In genomic region chr16:83967838-83968482, GRCh38 we compare ENCODE assay signal across 8 cellular contexts. TPM values are rescaled to one million over a fixed set of nuclear protein-coding genes. Genes with fewer than 3 reads are reported as not detected.
DNase-seq lines count a peak whose midpoint lies in the region; ATAC-seq, FAIRE-seq and TF ChIP-seq lines count a peak whose summit lies in the region.

Gene NECAB2, plus strand, starts transcription at chr16:83968244. Its CDS starts 405 bp downstream, at chr16:83968649.

- TF ChIP-seq CTCF in bronchial epithelial cell (IDR thresholded peaks at IDR 0.05; ENCODE audit: insufficient read depth, low read length, severe bottlenecking): peak; percentile 56

- no peaks in the 10 kb centered on the region for H3K9me3 Mint-ChIP-seq in activated CD4-positive, alpha-beta T cell treated with anti-CD3 and anti-CD28 coated beads, Interleukin-2, amount 10 ng/mL, durations not matched to agents 7 days and 5 days

- peaks cover 2% of the 10 kb centered on the region for H3K4me1 Mint-ChIP-seq in activated CD4-positive, alpha-beta T cell treated with anti-CD3 and anti-CD28 coated beads, Interleukin-2, amount 10 ng/mL, durations not matched to agents 7 days and 5 days

- POLR2A ChIA-PET in activated CD4-positive, alpha-beta T cell treated with anti-CD3 and anti-CD28 coated beads, Interleukin-2, amount 10 ng/mL, durations not matched to agents 7 days and 5 days (lab: Charles Lee): no interaction called here

- H3K27me3 Mint-ChIP-seq in activated CD4-positive, alpha-beta T cell treated with anti-CD3 and anti-CD28 coated beads, Interleukin-2, amount 10 ng/mL, durations not matched to agents 7 days and 5 days: peaks cover 19% of the 10 kb centered on the region

- CTCF ChIA-PET in activated CD4-positive, alpha-beta T cell treated with anti-CD3 and anti-CD28 coated beads, Interleukin-2, amount 10 ng/mL, durations not matched to agents 7 days and 5 days (lab: Charles Lee): no interaction called here

- peak within 1 kb of the TSS; percentile 17 for H3K4me3 ChIP-seq in bronchial epithelial cell (ENCODE audit: low read depth, low read length)

- H3K27me3 ChIP-seq in bronchial epithelial cell (ENCODE audit: control insufficient read depth, insufficient read depth, low read length): peaks cover 10% of the 10 kb centered on the region

- no peaks in the 10 kb centered on the region for H3K36me3 Mint-ChIP-seq in activated CD4-positive, alpha-beta T cell treated with anti-CD3 and anti-CD28 coated beads, Interleukin-2, amount 10 ng/mL, durations not matched to agents 7 days and 5 days (ENCODE audit: low read depth)

- ATAC-seq in stimulated activated naive CD8-positive, alpha-beta T cell treated with anti-CD3 and anti-CD28 coated beads, Interleukin-15, Interleukin-2, amounts not matched to agents 100 U/mL and 50 U/mL, for 24 hours: peak; percentile 25
- no peak for ATAC-seq in GM18868 (IDR thresholded peaks at IDR 0.05; ENCODE audit: unreplicated experiment)

- no peak within 1 kb of the TSS for H3K27ac Mint-ChIP-seq in activated CD4-positive, alpha-beta T cell treated with anti-CD3 and anti-CD28 coated beads, Interleukin-2, amount 10 ng/mL, durations not matched to agents 7 days and 5 days

- H3K4me3 Mint-ChIP-seq in activated CD4-positive, alpha-beta T cell treated with anti-CD3 and anti-CD28 coated beads, Interleukin-2, amount 10 ng/mL, durations not matched to agents 7 days and 5 days: no peak within 1 kb of the TSS

- peak; percentile 48 for DNase-seq in activated CD4-positive, alpha-beta T cell treated with anti-CD3 and anti-CD28 coated beads for 48 hours
- DNase-seq in activated CD4-positive, alpha-beta T cell treated with anti-CD3 and anti-CD28 coated beads, Interleukin-2, amount 10 ng/mL, durations not matched to agents 7 days and 5 days: no peak
- peak; percentile 22 for DNase-seq in NCI-H1092 (lab: John Stamatoyannopoulos, UW)
- DNase-seq in bronchial epithelial cell (ENCODE audit: low read depth): no peak
- DNase-seq in iris pigment epithelial cell (ENCODE audit: low read depth): peak; percentile 20
- peak; percentile 64 for DNase-seq in stimulated activated naive CD8-positive, alpha-beta T cell treated with anti-CD3 and anti-CD28 coated beads, Interleukin-15, Interleukin-2, amounts not matched to agents 100 U/mL and 50 U/mL, for 24 hours
- no peak for DNase-seq in SIG-M5 (lab: John Stamatoyannopoulos, UW)

- FAIRE-seq in bronchial epithelial cell (lab: Jason Lieb, UNC): no peak

- H3K36me3 ChIP-seq in bronchial epithelial cell (ENCODE audit: control insufficient read depth, insufficient read depth, low read length): peaks cover 2% of the 10 kb centered on the region

RNA-seq across cellular contexts. Expression of gene NECAB2, which starts in this region (rescaled TPM):
- not detected for total RNA-seq in activated CD4-positive, alpha-beta T cell treated with anti-CD3 and anti-CD28 coated beads, Interleukin-2, amount 10 ng/mL, durations not matched to agents 7 days and 5 days
- not detected in 2 replicates for total RNA-seq in bronchial epithelial cell

Comparison
In these comparisons a context has a peak if more than half of its experiments do, and no peak if none do; other contexts are left out.
1. DNase-seq: peak in activated CD4-positive, alpha-beta T cell treated with anti-CD3 and anti-CD28 coated beads for 48 hours (single experiment), NCI-H1092 (single experiment), iris pigment epithelial cell (single experiment) and stimulated activated naive CD8-positive, alpha-beta T cell treated with anti-CD3 and anti-CD28 coated beads, Interleukin-15, Interleukin-2, amounts not matched to agents 100 U/mL and 50 U/mL, for 24 hours (single experiment); none in activated CD4-positive, alpha-beta T cell treated with anti-CD3 and anti-CD28 coated beads, Interleukin-2, amount 10 ng/mL, durations not matched to agents 7 days and 5 days (single experiment), bronchial epithelial cell (single experiment) and SIG-M5 (single experiment).